1 cellular context compared by ENCODE assay signal in the genomic region with DNA sequence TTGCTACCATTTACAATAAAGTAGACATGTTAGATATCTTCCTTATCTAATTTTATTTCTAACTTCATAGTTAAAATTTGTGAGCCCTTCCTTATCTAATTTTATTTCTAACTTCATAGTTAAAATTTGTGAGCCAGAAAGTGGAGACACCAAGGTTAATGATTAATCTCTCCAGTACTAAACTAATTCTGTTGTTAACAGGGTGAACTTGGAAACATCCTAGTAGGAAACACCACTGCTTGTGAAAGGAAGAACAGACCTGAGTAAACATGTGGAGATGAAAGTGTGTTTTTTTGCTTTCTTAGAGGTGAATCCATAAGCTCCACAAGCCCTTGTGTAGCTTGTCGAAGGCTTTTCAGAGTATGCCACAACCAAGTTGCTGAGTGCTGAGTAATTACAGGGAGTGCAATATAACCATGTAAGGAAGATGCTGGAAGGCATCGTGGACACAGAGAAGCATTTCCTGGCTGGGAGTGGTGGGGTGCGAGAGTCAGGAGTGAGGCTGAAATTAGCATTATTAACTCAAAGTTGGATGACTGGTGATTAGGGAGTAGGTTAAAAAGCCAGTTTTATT.
TF ChIP-seq lines count a peak whose summit lies in the region.

No MANE protein-coding gene starts in this region.

TF ChIP-seq in K562, 482 proteins besides CTCF, POLR2A, EP300 and RAD21 (continued from another document):
- TF ChIP-seq BACH1 (tag; IDR thresholded peaks at IDR 0.05) (no peak), GATAD2B (IDR thresholded peaks at IDR 0.05; ENCODE audit: borderline replicate concordance) (no peak), PURB (CRISPR knock-in tag; IDR thresholded peaks at IDR 0.05; ENCODE audit: low read depth) (no peak), ZNF146 (CRISPR knock-in tag; IDR thresholded peaks at IDR 0.05; ENCODE audit: unreplicated experiment) (no peak), FOXJ3 (CRISPR knock-in tag; IDR thresholded peaks at IDR 0.05) (no peak), NFATC3 (IDR thresholded peaks at IDR 0.05) (no peak), ZNF165 (CRISPR knock-in tag; IDR thresholded peaks at IDR 0.05; ENCODE audit: borderline replicate concordance) (no peak), NONO (IDR thresholded peaks at IDR 0.05; ENCODE audit: low read depth in 2 of 2, low read length in 1 of 2) (no peak)
- TF ChIP-seq, protein P1, sequence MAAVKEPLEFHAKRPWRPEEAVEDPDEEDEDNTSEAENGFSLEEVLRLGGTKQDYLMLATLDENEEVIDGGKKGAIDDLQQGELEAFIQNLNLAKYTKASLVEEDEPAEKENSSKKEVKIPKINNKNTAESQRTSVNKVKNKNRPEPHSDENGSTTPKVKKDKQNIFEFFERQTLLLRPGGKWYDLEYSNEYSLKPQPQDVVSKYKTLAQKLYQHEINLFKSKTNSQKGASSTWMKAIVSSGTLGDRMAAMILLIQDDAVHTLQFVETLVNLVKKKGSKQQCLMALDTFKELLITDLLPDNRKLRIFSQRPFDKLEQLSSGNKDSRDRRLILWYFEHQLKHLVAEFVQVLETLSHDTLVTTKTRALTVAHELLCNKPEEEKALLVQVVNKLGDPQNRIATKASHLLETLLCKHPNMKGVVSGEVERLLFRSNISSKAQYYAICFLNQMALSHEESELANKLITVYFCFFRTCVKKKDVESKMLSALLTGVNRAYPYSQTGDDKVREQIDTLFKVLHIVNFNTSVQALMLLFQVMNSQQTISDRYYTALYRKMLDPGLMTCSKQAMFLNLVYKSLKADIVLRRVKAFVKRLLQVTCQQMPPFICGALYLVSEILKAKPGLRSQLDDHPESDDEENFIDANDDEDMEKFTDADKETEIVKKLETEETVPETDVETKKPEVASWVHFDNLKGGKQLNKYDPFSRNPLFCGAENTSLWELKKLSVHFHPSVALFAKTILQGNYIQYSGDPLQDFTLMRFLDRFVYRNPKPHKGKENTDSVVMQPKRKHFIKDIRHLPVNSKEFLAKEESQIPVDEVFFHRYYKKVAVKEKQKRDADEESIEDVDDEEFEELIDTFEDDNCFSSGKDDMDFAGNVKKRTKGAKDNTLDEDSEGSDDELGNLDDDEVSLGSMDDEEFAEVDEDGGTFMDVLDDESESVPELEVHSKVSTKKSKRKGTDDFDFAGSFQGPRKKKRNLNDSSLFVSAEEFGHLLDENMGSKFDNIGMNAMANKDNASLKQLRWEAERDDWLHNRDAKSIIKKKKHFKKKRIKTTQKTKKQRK (IDR thresholded peaks at IDR 0.05; ENCODE audit: borderline replicate concordance, low read depth, low read length), result no peak
